Comparison of ENCODE assay signal across 26 cellular contexts in genomic region chr2:132849118-132849517, GRCh38.
DNase-seq lines count a peak whose midpoint lies in the region; ATAC-seq and TF ChIP-seq lines count a peak whose summit lies in the region.
"Had no signal": no experiment of that assay in that cellular context is flagged by ENCODE, and none has a peak within 500 bp of the region (broad histone marks: within the 10 kb centered on the region; RNA-seq: fewer than 3 reads in every experiment).

No MANE protein-coding gene starts in this region.

- H3K36me3 ChIP-seq in uterus (no peaks in the 10 kb centered on the region), psoas muscle (ENCODE audit: insufficient read depth in 1 of 2, low read depth in 1 of 2) (no peaks in the 10 kb centered on the region)
- H3K36me3 ChIP-seq: colonic mucosa, stomach had no signal

- no peaks in the 10 kb centered on the region for H3K9me3 ChIP-seq in uterus
- H3K9me3 ChIP-seq in psoas muscle: no peaks in the 10 kb centered on the region
- H3K9me3 ChIP-seq: body of pancreas, colonic mucosa, stomach had no signal

- in situ Hi-C loops in astrocyte of the spinal cord (cut with HindIII; ENCODE audit: low sequenced_read_pairs): no loop called here

- no peaks in the 10 kb centered on the region for H3K27me3 ChIP-seq in uterus
- no peaks in the 10 kb centered on the region for H3K27me3 ChIP-seq in psoas muscle (ENCODE audit: insufficient read depth in 3 of 3, low read length in 2 of 3)
- H3K27me3 ChIP-seq: body of pancreas, colonic mucosa, stomach had no signal

- intact Hi-C loops in uterus (cut with DNase I; ENCODE audit: low total_unique reads) (no loop called here), psoas muscle (cut with DNase I) (no loop called here)

- no peak for ATAC-seq in psoas muscle
- ATAC-seq: body of pancreas; effector memory CD8-positive, alpha-beta T cell; esophagus mucosa; left cardiac atrium; right cardiac atrium had no signal

- DNase-seq in AG08395 (ENCODE audit: low spot score): peak; percentile 14
- peak; percentile 13 for DNase-seq in HS-5 (ENCODE audit: low read depth)
- DNase-seq in astrocyte of the spinal cord (ENCODE audit: low read depth, low spot score): peak; percentile 54
- peak; percentile 19 for DNase-seq in non-pigmented ciliary epithelial cell (ENCODE audit: low read depth)
- no peak for DNase-seq in uterus
- DNase-seq in psoas muscle: no peak
- DNase-seq in superior temporal gyrus (ENCODE audit: extremely low spot score): no peak
- no peak for DNase-seq in DMS114 treated with DMSO at 0.1 percent for 48 hours (lab: John Stamatoyannopoulos, UW; ENCODE audit: unreplicated experiment)
- DNase-seq: ACHN; activated CD4-positive, alpha-beta T cell treated with anti-CD3 and anti-CD28 coated beads, Interleukin-2, amount 10 ng/mL, durations not matched to agents 24 days and 14 days; body of pancreas; CD4-positive, alpha-beta T cell; colonic mucosa; effector memory CD8-positive, alpha-beta T cell; GF-D8; HFFc6; left cardiac atrium; NCI-H1105; NCI-H2029 treated with DMSO at 0.1 percent for 48 hours; NCI-H226; right cardiac atrium; stomach; T-helper 2 cell; trophoblast cell had no signal

- H3K27ac ChIP-seq in uterus: no peak overlapping the region
- no peak overlapping the region for H3K27ac ChIP-seq in psoas muscle
- H3K27ac ChIP-seq: body of pancreas, colonic mucosa, stomach had no signal

- TF ChIP-seq POLR2A in uterus (IDR thresholded peaks at IDR 0.05): no peak

- no peak overlapping the region for H3K4me3 ChIP-seq in astrocyte of the spinal cord (ENCODE audit: low read depth, low read length)
- no peak overlapping the region for H3K4me3 ChIP-seq in uterus
- H3K4me3 ChIP-seq in psoas muscle: no peak overlapping the region
- H3K4me3 ChIP-seq: body of pancreas, colonic mucosa, GM12878, stomach had no signal

- 91 to 100% (median 94%) methylated on average over 1 of the region's 1 CpG for WGBS in psoas muscle, 3 donors

- TF ChIP-seq CTCF in astrocyte of the spinal cord (IDR thresholded peaks at IDR 0.05; ENCODE audit: low read depth, low read length) (no peak), uterus (IDR thresholded peaks at IDR 0.05) (no peak), psoas muscle (IDR thresholded peaks at IDR 0.05) (no peak)

- no peaks in the 10 kb centered on the region for H3K4me1 ChIP-seq in uterus
- no peaks in the 10 kb centered on the region for H3K4me1 ChIP-seq in psoas muscle
- H3K4me1 ChIP-seq: body of pancreas, colonic mucosa, stomach had no signal

Comparison
In these comparisons a context has a peak if more than half of its experiments do, and no peak if none do; other contexts are left out.
1. DNase-seq: peak in AG08395 (single experiment), HS-5 (single experiment), astrocyte of the spinal cord (single experiment) and non-pigmented ciliary epithelial cell (single experiment); none in uterus (0 of 2), psoas muscle (0 of 2), superior temporal gyrus (single experiment) and DMS114 treated with DMSO at 0.1 percent for 48 hours (single experiment).